30 cellular contexts compared by ENCODE assay signal in the genomic region with DNA sequence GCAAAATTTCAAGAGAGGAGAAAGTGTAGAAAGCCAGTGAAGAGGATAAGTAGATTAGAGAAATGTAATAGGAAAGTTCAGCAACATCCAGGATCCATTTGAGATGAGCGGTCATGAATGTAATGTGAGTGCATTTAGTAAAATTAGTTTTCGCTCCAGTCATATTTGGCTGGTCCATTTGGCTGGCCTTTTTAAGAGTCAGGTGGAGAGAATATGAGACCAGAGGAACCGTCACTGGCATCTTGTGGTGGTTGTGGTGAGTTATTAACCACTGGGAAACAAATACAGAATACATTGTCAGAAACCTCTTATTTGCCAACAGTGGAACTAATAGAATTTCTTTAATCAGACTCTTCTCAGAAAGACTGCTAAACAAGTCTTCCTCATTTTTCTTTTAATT.
"Had no signal": no experiment of that assay in that cellular context is flagged by ENCODE, and none has a peak within 500 bp of the region (broad histone marks: within the 10 kb centered on the region; RNA-seq: fewer than 3 reads in every experiment).

No MANE protein-coding gene starts in this region.

- H2AFZ ChIP-seq: PC-9 had no signal

- H3K36me3 ChIP-seq: SJCRH30 had no signal

- H3K4me1 ChIP-seq: SJCRH30 had no signal

- H3K9me3 ChIP-seq: SJCRH30 had no signal

- H3K9ac ChIP-seq: KMS-11 had no signal

- H3K4me3 ChIP-seq: PC-9, SJCRH30, SK-N-MC had no signal

- H3K4me2 ChIP-seq: KMS-11, PC-9 had no signal

- DNase-seq: Karpas-422, KBM-7, MM.1S, MV-4-11, NCI-H1092, NCI-H1105, NCI-H1417 treated with DMSO at 0.1 percent for 48 hours, NCI-H1436 treated with DMSO at 0.1 percent for 48 hours, NCI-H1694 treated with DMSO at 0.1 percent for 48 hours, NCI-H187 treated with DMSO at 0.1 percent for 48 hours, NCI-H2029, NCI-H2081, NCI-H2171, NCI-H2227 treated with DMSO at 0.1 percent for 48 hours, NCI-H345, NCI-H446, NCI-H510A treated with DMSO at 0.1 percent for 48 hours, NCI-H524 treated with DMSO at 0.1 percent for 48 hours, NCI-H526 treated with DMSO at 0.1 percent for 48 hours, NCI-H82, PC-9, SHP77, SIG-M5, SJCRH30 had no signal

- H3K27ac ChIP-seq: KMS-11, PC-9, RWPE1, SJCRH30, SK-N-MC had no signal

- ATAC-seq: Panc1, Right ventricle myocardium inferior, SK-N-SH treated with all-trans-retinoic acid at 6 μM for 48 hours had no signal

- H3K27me3 ChIP-seq: SJCRH30 had no signal
